10 cellular contexts compared by ENCODE assay signal in the genomic region with DNA sequence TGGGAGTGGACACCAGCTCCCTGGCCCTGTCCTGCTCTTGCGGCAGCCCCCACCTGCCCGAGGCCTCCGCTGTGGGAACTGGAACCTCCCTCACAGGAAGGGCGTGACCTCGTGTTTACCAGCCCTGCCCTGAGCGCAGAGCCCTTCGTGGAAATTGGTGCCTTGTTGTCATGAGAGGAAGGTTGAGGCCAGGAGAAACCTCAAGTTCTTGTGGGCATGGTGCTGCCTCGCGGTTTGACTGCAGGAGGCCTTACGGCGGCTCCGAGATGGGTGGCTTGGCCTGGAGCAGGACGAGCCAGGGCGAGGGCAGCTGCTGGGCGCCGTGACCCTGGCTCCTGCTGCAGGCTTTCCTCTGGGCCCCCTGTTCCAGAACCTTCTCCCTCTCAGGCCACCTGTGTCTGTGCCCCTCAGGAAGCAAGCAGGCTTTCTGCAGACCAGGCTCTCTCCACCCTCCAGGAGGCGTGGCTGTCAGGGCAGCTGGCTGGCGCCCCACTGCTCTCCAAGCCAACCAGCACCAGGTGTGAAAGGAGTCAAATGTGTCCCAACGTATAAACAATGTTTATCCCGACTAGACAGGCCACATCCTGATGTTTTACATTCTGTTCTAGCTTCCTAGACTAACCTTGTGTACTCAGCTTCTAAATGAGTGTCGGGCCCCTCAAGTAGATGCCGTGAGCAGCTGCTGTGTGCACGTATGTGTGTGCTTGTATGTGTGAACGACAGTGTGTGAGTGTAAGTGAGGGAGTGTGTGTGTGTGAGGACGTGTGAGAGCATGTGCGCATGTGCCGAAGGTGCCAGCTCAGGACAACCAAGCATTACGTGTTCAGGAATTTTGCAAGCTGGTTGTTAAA. TPM values are rescaled to one million over a fixed set of nuclear protein-coding genes. Genes with fewer than 3 reads are reported as not detected.
A peak's percentile ranks its signal among the peaks of the same experiment; 100 is the strongest.
DNase-seq lines count a peak whose midpoint lies in the region; ATAC-seq lines count a peak whose summit lies in the region.
"Had no signal": no experiment of that assay in that cellular context is flagged by ENCODE, and none has a peak within 500 bp of the region (broad histone marks: within the 10 kb centered on the region; RNA-seq: fewer than 3 reads in every experiment).

No MANE protein-coding gene starts in this region.

- no peak overlapping the region for H3K27ac Mint-ChIP-seq in CD8-positive, alpha-beta memory T cell
- no peak overlapping the region for H3K27ac Mint-ChIP-seq in activated CD4-positive, alpha-beta memory T cell treated with anti-CD3 and anti-CD28 coated beads, Interleukin-2, amount 10 ng/mL, durations not matched to agents 7 days and 5 days

- peak overlapping the region; percentile 63 for H3K27ac ChIP-seq in CD8-positive, alpha-beta memory T cell (ENCODE audit: low read depth, low read length)
- H3K27ac ChIP-seq: tibial artery, VCaP had no signal

- intact Hi-C loops in left colon (cut with DNase I, micrococcal nuclease), result no loop called here

- no peaks in the 10 kb centered on the region for H3K27me3 Mint-ChIP-seq in CD8-positive, alpha-beta memory T cell
- H3K27me3 Mint-ChIP-seq in activated CD4-positive, alpha-beta memory T cell treated with anti-CD3 and anti-CD28 coated beads, Interleukin-2, amount 10 ng/mL, durations not matched to agents 7 days and 5 days, result no peaks in the 10 kb centered on the region

- CTCF ChIA-PET in CD8-positive, alpha-beta memory T cell (lab: Charles Lee), result interaction anchor here (0.7 to 2.0 kb wide), 13 partner anchors 9 to 111 kb away, joined by 3 to 10 read pairs (median 4); no protein-coding TSS in a partner anchor
- CTCF ChIA-PET in activated CD4-positive, alpha-beta memory T cell treated with anti-CD3 and anti-CD28 coated beads, Interleukin-2, amount 10 ng/mL, durations not matched to agents 7 days and 5 days (lab: Charles Lee), result interaction anchor here (0.7 to 1.4 kb wide), 5 partner anchors 12 to 95 kb away, joined by 3 to 10 read pairs (median 4); no protein-coding TSS in a partner anchor

- no peaks in the 10 kb centered on the region for H3K9me3 ChIP-seq in CD8-positive, alpha-beta memory T cell (ENCODE audit: low read length)
- H3K9me3 ChIP-seq: tibial artery had no signal

- peak overlapping the region; percentile 39 for H3K4me3 ChIP-seq in CD8-positive, alpha-beta memory T cell (ENCODE audit: low read length)
- H3K4me3 ChIP-seq: tibial artery had no signal

- peak; percentile 62 to 91 (median 91) for DNase-seq in CD8-positive, alpha-beta memory T cell
- peak; percentile 21 for DNase-seq in NCI-H2029 treated with DMSO at 0.1 percent for 48 hours (lab: John Stamatoyannopoulos, UW)
- peak; percentile 92 for DNase-seq in activated CD4-positive, alpha-beta memory T cell treated with anti-CD3 and anti-CD28 coated beads, Interleukin-2, amount 10 ng/mL, durations not matched to agents 7 days and 5 days
- peak; percentile 75 to 77 for DNase-seq in left colon
- no peak for DNase-seq in DMS114 treated with DMSO at 0.1 percent for 48 hours (lab: John Stamatoyannopoulos, UW; ENCODE audit: unreplicated experiment)

- no peaks in the 10 kb centered on the region for H3K36me3 ChIP-seq in CD8-positive, alpha-beta memory T cell (ENCODE audit: insufficient read depth, low read length)
- H3K36me3 ChIP-seq: tibial artery had no signal

- no peaks in the 10 kb centered on the region for H3K36me3 Mint-ChIP-seq in CD8-positive, alpha-beta memory T cell
- H3K36me3 Mint-ChIP-seq in activated CD4-positive, alpha-beta memory T cell treated with anti-CD3 and anti-CD28 coated beads, Interleukin-2, amount 10 ng/mL, durations not matched to agents 7 days and 5 days (ENCODE audit: low read depth), result peaks cover 17% of the 10 kb centered on the region

- H3K9me3 Mint-ChIP-seq in CD8-positive, alpha-beta memory T cell, result no peaks in the 10 kb centered on the region
- H3K9me3 Mint-ChIP-seq in activated CD4-positive, alpha-beta memory T cell treated with anti-CD3 and anti-CD28 coated beads, Interleukin-2, amount 10 ng/mL, durations not matched to agents 7 days and 5 days, result peaks cover under 1% of the 10 kb centered on the region

- peaks cover 81% of the 10 kb centered on the region for H3K4me1 ChIP-seq in CD8-positive, alpha-beta memory T cell (ENCODE audit: insufficient read depth, low read length)

- no peaks in the 10 kb centered on the region for H3K27me3 ChIP-seq in CD8-positive, alpha-beta memory T cell (ENCODE audit: insufficient read depth, low read length, poor library complexity, severe bottlenecking)
- H3K27me3 ChIP-seq: tibial artery had no signal

- peak; percentile 81 for ATAC-seq in left colon
- no peak for ATAC-seq in HG02610 (IDR thresholded peaks at IDR 0.05; ENCODE audit: unreplicated experiment)
- ATAC-seq in HG03108 (IDR thresholded peaks at IDR 0.05; ENCODE audit: unreplicated experiment), result no peak
- no peak for ATAC-seq in HG03469 (IDR thresholded peaks at IDR 0.05; ENCODE audit: unreplicated experiment)

- peaks cover 2 to 31% (median 29%) of the 10 kb centered on the region in 3 donors for H3K4me1 Mint-ChIP-seq in CD8-positive, alpha-beta memory T cell
- H3K4me1 Mint-ChIP-seq in activated CD4-positive, alpha-beta memory T cell treated with anti-CD3 and anti-CD28 coated beads, Interleukin-2, amount 10 ng/mL, durations not matched to agents 7 days and 5 days, result peaks cover 32% of the 10 kb centered on the region

- no peak overlapping the region for H3K4me3 Mint-ChIP-seq in CD8-positive, alpha-beta memory T cell
- no peak overlapping the region for H3K4me3 Mint-ChIP-seq in activated CD4-positive, alpha-beta memory T cell treated with anti-CD3 and anti-CD28 coated beads, Interleukin-2, amount 10 ng/mL, durations not matched to agents 7 days and 5 days

- POLR2A ChIA-PET in CD8-positive, alpha-beta memory T cell (lab: Charles Lee), result interaction anchor here (0.5 to 2.0 kb wide), 8 partner anchors 10 to 45 kb away, joined by 3 to 18 read pairs (median 4); a partner anchor contains a TSS
- POLR2A ChIA-PET in activated CD4-positive, alpha-beta memory T cell treated with anti-CD3 and anti-CD28 coated beads, Interleukin-2, amount 10 ng/mL, durations not matched to agents 7 days and 5 days (lab: Charles Lee), result interaction anchor here (0.7 to 5.4 kb wide), 21 partner anchors 9 to 171 kb away, joined by 3 to 166 read pairs (median 5); a partner anchor contains a TSS

RNA-seq across cellular contexts. Expression of a gene that starts 10.4 kb away (rescaled TPM):
- 10 to 100 TPM; 26.4 to 27.1 TPM for total RNA-seq in CD8-positive, alpha-beta memory T cell
- 123 TPM for polyA plus RNA-seq in CD8-positive, alpha-beta memory T cell
- total RNA-seq in activated CD4-positive, alpha-beta memory T cell treated with anti-CD3 and anti-CD28 coated beads, Interleukin-2, amount 10 ng/mL, durations not matched to agents 7 days and 5 days, result 10 to 100 TPM; 97.2 to 99.3 TPM
- total RNA-seq in left colon, result 1 to 10 TPM; 6.5 to 9.0 TPM

RNA-seq across cellular contexts. Expression of a gene that starts 36.2 kb away (rescaled TPM):
- not detected for total RNA-seq in CD8-positive, alpha-beta memory T cell
- 0.31 TPM for polyA plus RNA-seq in CD8-positive, alpha-beta memory T cell
- not detected for total RNA-seq in activated CD4-positive, alpha-beta memory T cell treated with anti-CD3 and anti-CD28 coated beads, Interleukin-2, amount 10 ng/mL, durations not matched to agents 7 days and 5 days
- total RNA-seq in left colon, result not detected
